1 cellular context compared by ENCODE assay signal in the genomic region with DNA sequence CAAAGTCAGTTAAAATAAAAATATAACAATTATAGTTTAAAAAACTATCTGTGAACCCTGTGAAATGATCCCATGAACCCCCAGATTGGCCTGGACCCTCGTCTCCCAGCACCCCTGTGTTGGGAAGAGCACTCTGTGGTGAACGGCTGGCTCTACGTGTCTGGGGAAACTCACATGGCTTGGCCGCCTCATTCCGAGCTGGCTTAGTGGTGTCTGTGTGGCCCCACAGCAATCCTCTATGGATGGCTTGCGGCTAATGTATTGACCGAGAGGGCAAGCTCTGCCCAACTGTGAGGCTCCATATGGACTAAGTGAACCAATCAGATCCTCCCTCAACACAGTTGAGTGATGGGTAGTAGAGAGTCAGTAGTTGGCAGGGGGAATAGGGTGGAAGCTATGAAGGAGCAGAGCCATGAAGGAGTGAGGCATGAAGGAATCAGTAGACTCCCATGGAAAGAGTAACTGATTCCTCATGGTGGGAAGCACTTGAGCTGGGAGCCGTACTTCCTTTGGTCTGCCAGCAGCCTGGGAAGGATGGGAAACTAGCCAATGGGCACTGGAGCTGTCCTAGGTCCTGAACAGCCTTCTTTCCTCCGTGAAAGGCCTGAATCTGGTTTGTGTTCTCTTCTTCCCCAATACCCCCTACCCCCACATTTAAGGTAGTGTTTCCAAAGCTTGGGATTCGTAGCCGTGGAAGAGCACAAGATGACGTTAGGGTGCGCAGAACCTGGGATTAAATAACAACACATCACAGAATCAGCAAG.
TF ChIP-seq lines count a peak whose summit lies in the region.

No MANE protein-coding gene starts in this region.

TF ChIP-seq in HepG2, 621 proteins besides CTCF, POLR2A, EP300 and RAD21 (continued from another document and continues in another):
- TF ChIP-seq, protein P1, sequence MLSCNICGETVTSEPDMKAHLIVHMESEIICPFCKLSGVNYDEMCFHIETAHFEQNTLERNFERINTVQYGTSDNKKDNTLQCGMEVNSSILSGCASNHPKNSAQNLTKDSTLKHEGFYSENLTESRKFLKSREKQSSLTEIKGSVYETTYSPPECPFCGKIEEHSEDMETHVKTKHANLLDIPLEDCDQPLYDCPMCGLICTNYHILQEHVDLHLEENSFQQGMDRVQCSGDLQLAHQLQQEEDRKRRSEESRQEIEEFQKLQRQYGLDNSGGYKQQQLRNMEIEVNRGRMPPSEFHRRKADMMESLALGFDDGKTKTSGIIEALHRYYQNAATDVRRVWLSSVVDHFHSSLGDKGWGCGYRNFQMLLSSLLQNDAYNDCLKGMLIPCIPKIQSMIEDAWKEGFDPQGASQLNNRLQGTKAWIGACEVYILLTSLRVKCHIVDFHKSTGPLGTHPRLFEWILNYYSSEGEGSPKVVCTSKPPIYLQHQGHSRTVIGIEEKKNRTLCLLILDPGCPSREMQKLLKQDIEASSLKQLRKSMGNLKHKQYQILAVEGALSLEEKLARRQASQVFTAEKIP (CRISPR knock-in tag; IDR thresholded peaks at IDR 0.05; ENCODE audit: borderline replicate concordance): no peak
- TF ChIP-seq ZNF879 (CRISPR knock-in tag; IDR thresholded peaks at IDR 0.05) (no peak), ZNF780A (CRISPR knock-in tag; IDR thresholded peaks at IDR 0.05) (no peak), HOXA3 (CRISPR knock-in tag; IDR thresholded peaks at IDR 0.05) (no peak), ZMAT3 (CRISPR knock-in tag; conservative IDR thresholded peaks at IDR 0.05) (peak; percentile 47; the same call in 1 of the 2 replicates), SP2 (CRISPR knock-in tag; IDR thresholded peaks at IDR 0.05) (no peak), TMF1 (CRISPR knock-in tag; IDR thresholded peaks at IDR 0.05; ENCODE audit: low read depth) (0 out of 2 replicates have a peak, but pooled peaks have one; percentile 50), ZNF614 (CRISPR knock-in tag; IDR thresholded peaks at IDR 0.05; ENCODE audit: borderline replicate concordance) (0 out of 2 replicates have a peak, but pooled peaks have one; percentile 29), HES4 (CRISPR knock-in tag; IDR thresholded peaks at IDR 0.05; ENCODE audit: borderline replicate concordance) (peak; percentile 90; the same call in 1 of the 2 replicates), ZBTB20 (CRISPR knock-in tag; IDR thresholded peaks at IDR 0.05; ENCODE audit: borderline replicate concordance, low read depth) (no peak), ELF3 (CRISPR knock-in tag; IDR thresholded peaks at IDR 0.05) (0 out of 2 replicates have a peak, but pooled peaks have one; percentile 31), MEIS2 (CRISPR knock-in tag; IDR thresholded peaks at IDR 0.05) (peak; percentile 63; the same call in 1 of the 2 replicates), NR2C2 (CRISPR knock-in tag; IDR thresholded peaks at IDR 0.05; ENCODE audit: borderline replicate concordance) (no peak), ZNF75D (CRISPR knock-in tag; IDR thresholded peaks at IDR 0.05; ENCODE audit: borderline replicate concordance) (0 out of 2 replicates have a peak, but pooled peaks have one; percentile 66), MIXL1 (CRISPR knock-in tag; IDR thresholded peaks at IDR 0.05) (0 out of 2 replicates have a peak, but pooled peaks have one; percentile 15), KIAA2018 (CRISPR knock-in tag; IDR thresholded peaks at IDR 0.05; ENCODE audit: borderline replicate concordance) (no peak), ZBTB43 (CRISPR knock-in tag; conservative IDR thresholded peaks at IDR 0.05) (0 out of 2 replicates have a peak, but pooled peaks have one; percentile 62), WIZ (CRISPR knock-in tag; IDR thresholded peaks at IDR 0.05) (peak; percentile 74; the same call in 1 of the 2 replicates), ZNF232 (CRISPR knock-in tag; IDR thresholded peaks at IDR 0.05; ENCODE audit: borderline replicate concordance) (peak; percentile 88; the same call in 1 of the 2 replicates), ZSCAN29 (CRISPR knock-in tag; conservative IDR thresholded peaks at IDR 0.05) (no peak), REST (IDR thresholded peaks at IDR 0.05; ENCODE audit: borderline replicate concordance in 1 of 2, low read depth in 1 of 2, low read length in 2 of 2) (peak; percentile 96 to 98), ZNF331 (CRISPR knock-in tag; IDR thresholded peaks at IDR 0.05) (peak; percentile 43; the same call in 1 of the 2 replicates), ZNF574 (CRISPR knock-in tag; IDR thresholded peaks at IDR 0.05) (peak; percentile 40; the same call in 1 of the 2 replicates), MIER2 (CRISPR knock-in tag; IDR thresholded peaks at IDR 0.05) (peak; percentile 98)
- TF ChIP-seq, protein P2, sequence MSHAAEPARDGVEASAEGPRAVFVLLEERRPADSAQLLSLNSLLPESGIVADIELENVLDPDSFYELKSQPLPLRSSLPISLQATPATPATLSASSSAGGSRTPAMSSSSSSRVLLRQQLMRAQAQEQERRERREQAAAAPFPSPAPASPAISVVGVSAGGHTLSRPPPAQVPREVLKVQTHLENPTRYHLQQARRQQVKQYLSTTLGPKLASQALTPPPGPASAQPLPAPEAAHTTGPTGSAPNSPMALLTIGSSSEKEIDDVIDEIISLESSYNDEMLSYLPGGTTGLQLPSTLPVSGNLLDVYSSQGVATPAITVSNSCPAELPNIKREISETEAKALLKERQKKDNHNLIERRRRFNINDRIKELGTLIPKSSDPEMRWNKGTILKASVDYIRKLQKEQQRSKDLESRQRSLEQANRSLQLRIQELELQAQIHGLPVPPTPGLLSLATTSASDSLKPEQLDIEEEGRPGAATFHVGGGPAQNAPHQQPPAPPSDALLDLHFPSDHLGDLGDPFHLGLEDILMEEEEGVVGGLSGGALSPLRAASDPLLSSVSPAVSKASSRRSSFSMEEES (CRISPR knock-in tag; IDR thresholded peaks at IDR 0.05): peak; percentile 51; the same call in 1 of the 2 replicates
- TF ChIP-seq, protein P3, sequence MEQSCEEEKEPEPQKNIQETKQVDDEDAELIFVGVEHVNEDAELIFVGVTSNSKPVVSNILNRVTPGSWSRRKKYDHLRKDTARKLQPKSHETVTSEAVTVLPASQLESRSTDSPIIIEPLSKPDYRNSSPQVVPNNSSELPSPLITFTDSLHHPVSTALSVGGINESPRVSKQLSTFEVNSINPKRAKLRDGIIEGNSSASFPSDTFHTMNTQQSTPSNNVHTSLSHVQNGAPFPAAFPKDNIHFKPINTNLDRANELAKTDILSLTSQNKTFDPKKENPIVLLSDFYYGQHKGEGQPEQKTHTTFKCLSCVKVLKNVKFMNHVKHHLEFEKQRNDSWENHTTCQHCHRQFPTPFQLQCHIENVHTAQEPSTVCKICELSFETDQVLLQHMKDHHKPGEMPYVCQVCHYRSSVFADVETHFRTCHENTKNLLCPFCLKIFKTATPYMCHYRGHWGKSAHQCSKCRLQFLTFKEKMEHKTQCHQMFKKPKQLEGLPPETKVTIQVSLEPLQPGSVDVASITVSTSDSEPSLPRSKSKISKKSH (CRISPR knock-in tag; IDR thresholded peaks at IDR 0.05; ENCODE audit: borderline replicate concordance): no peak
- TF ChIP-seq, protein P4, sequence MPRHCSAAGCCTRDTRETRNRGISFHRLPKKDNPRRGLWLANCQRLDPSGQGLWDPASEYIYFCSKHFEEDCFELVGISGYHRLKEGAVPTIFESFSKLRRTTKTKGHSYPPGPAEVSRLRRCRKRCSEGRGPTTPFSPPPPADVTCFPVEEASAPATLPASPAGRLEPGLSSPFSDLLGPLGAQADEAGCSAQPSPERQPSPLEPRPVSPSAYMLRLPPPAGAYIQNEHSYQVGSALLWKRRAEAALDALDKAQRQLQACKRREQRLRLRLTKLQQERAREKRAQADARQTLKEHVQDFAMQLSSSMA (CRISPR knock-in tag; IDR thresholded peaks at IDR 0.05): 0 out of 2 replicates have a peak, but pooled peaks have one; percentile 37
